ENCODE assay signal across 1 cellular context in the genomic region with DNA sequence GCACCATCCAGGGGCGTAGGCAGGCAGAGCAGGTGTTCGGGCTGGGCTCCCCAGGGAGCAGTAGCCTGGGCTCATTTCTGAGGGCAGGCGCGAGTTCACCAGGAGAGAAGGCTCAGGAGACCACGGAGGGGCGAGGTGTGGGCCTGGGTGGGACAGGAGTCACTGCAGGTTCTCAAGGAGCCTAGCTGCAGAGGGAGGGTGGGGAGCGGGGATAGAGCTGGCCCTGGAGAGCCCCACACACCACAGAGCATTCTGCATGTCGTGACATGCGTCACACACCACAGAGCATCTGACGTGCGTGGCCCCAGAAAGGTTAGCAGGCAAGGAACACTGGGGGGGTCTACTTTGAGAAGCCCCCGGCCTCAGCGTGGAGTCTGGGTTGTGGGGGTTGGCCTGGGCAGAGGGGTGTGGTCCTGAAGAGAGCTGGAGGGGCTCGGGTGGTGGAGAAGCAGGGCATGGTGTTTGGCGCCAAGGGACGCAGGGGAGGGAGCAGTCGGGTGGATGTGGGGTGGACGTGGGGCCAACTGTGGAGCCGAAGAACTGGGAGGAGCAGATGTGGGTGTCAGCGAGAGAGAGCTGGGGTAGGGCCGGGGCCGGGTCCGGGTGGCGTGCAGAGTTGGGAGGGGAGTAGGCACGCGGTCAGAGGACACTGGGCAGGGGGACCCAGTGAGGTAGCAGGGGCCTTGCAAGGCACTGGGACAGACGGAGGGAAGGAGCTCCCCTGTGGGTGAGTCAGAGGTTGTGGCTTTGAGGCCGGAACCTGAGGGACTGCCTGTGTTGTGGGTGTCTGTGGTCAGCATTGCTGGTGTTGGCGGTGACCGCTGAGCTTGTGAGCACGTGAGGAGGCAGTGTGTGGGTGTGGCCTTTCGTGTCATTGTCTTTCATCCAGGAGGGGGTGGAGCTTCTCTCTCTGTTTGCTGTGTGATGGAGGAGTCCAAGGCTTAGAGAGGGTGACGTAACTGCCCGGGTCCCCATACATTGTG.
TF ChIP-seq lines count a peak whose summit lies in the region.

No MANE protein-coding gene starts in this region.

TF ChIP-seq in K562, 482 proteins besides CTCF, POLR2A, EP300 and RAD21 (continued from another document and continues in another):
- no peak for TF ChIP-seq ZNF277 (CRISPR knock-in tag; IDR thresholded peaks at IDR 0.05; ENCODE audit: borderline replicate concordance)
- no peak for TF ChIP-seq KAT7 (CRISPR knock-in tag; IDR thresholded peaks at IDR 0.05; ENCODE audit: borderline replicate concordance)
- TF ChIP-seq TAL1 (IDR thresholded peaks at IDR 0.05): no peak
- 0 out of 2 replicates have a peak, but pooled peaks have one; percentile 29 for TF ChIP-seq SMARCA5 (IDR thresholded peaks at IDR 0.05)
- no peak for TF ChIP-seq RBM15 (IDR thresholded peaks at IDR 0.05; ENCODE audit: insufficient read depth, low read length)
- TF ChIP-seq ZNF224 (CRISPR knock-in tag; IDR thresholded peaks at IDR 0.05): no peak
- TF ChIP-seq, protein P1, sequence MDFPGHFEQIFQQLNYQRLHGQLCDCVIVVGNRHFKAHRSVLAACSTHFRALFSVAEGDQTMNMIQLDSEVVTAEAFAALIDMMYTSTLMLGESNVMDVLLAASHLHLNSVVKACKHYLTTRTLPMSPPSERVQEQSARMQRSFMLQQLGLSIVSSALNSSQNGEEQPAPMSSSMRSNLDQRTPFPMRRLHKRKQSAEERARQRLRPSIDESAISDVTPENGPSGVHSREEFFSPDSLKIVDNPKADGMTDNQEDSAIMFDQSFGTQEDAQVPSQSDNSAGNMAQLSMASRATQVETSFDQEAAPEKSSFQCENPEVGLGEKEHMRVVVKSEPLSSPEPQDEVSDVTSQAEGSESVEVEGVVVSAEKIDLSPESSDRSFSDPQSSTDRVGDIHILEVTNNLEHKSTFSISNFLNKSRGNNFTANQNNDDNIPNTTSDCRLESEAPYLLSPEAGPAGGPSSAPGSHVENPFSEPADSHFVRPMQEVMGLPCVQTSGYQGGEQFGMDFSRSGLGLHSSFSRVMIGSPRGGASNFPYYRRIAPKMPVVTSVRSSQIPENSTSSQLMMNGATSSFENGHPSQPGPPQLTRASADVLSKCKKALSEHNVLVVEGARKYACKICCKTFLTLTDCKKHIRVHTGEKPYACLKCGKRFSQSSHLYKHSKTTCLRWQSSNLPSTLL (IDR thresholded peaks at IDR 0.05): no peak
- TF ChIP-seq TCF15 (CRISPR knock-in tag; IDR thresholded peaks at IDR 0.05): no peak
- no peak for TF ChIP-seq NR2C2 (CRISPR knock-in tag; IDR thresholded peaks at IDR 0.05)
- TF ChIP-seq NR2C2 (tag; IDR thresholded peaks at IDR 0.05): no peak; the same call in 1 of the 2 replicates
- no peak for TF ChIP-seq CBX2 (IDR thresholded peaks at IDR 0.05; ENCODE audit: insufficient read depth, low read length, poor library complexity, severe bottlenecking)
- no peak for TF ChIP-seq TGIF2 (CRISPR knock-in tag; IDR thresholded peaks at IDR 0.05)
- TF ChIP-seq EP400 (IDR thresholded peaks at IDR 0.05): no peak
- no peak for TF ChIP-seq MCM5 (IDR thresholded peaks at IDR 0.05; ENCODE audit: low read depth)
- TF ChIP-seq ZNF584 (CRISPR knock-in tag; IDR thresholded peaks at IDR 0.05; ENCODE audit: low read depth): no peak
- TF ChIP-seq, protein P2, sequence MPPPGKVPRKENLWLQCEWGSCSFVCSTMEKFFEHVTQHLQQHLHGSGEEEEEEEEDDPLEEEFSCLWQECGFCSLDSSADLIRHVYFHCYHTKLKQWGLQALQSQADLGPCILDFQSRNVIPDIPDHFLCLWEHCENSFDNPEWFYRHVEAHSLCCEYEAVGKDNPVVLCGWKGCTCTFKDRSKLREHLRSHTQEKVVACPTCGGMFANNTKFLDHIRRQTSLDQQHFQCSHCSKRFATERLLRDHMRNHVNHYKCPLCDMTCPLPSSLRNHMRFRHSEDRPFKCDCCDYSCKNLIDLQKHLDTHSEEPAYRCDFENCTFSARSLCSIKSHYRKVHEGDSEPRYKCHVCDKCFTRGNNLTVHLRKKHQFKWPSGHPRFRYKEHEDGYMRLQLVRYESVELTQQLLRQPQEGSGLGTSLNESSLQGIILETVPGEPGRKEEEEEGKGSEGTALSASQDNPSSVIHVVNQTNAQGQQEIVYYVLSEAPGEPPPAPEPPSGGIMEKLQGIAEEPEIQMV (tag; conservative IDR thresholded peaks at IDR 0.05; ENCODE audit: low read depth): no peak
- TF ChIP-seq SREBF2 (CRISPR knock-in tag; IDR thresholded peaks at IDR 0.05): no peak
- TF ChIP-seq TFAM (CRISPR knock-in tag; conservative IDR thresholded peaks at IDR 0.05): no peak
- TF ChIP-seq HNRNPH1 (optimal IDR thresholded peaks at IDR 0.05; ENCODE audit: low read depth, low read length): no peak
- TF ChIP-seq CBFA2T2 (conservative IDR thresholded peaks at IDR 0.05): peak; percentile 21; the same call in 1 of the 2 replicates
- peak; percentile 84 for TF ChIP-seq JUN (IDR thresholded peaks at IDR 0.05; ENCODE audit: borderline replicate concordance, low read depth, low read length)
- 0 out of 2 replicates have a peak, but pooled peaks have one; percentile 20 for TF ChIP-seq JUN (CRISPR knock-in tag; IDR thresholded peaks at IDR 0.05; ENCODE audit: borderline replicate concordance)
- no peak for TF ChIP-seq CSDE1 (IDR thresholded peaks at IDR 0.05)
- TF ChIP-seq PHF20 (IDR thresholded peaks at IDR 0.05; ENCODE audit: partially characterized antibody): no peak
- TF ChIP-seq CBX1 (IDR thresholded peaks at IDR 0.05; ENCODE audit: low read depth): no peak
- TF ChIP-seq FOXP1 (CRISPR knock-in tag; IDR thresholded peaks at IDR 0.05): peak; percentile 75; the same call in 1 of the 2 replicates
- TF ChIP-seq ZNF780A (CRISPR knock-in tag; IDR thresholded peaks at IDR 0.05): no peak
- no peak for TF ChIP-seq HNRNPK (IDR thresholded peaks at IDR 0.05; ENCODE audit: low read depth, low read length, poor library complexity, severe bottlenecking)
- TF ChIP-seq U2AF1 (optimal IDR thresholded peaks at IDR 0.05; ENCODE audit: low read depth, low read length): no peak
- no peak for TF ChIP-seq SREBF1 (IDR thresholded peaks at IDR 0.05; ENCODE audit: borderline replicate concordance, low read depth, low read length)
- TF ChIP-seq KDM2B (CRISPR knock-in tag; IDR thresholded peaks at IDR 0.05): no peak
- no peak for TF ChIP-seq MYC (IDR thresholded peaks at IDR 0.05; ENCODE audit: low read depth, low read length)
- TF ChIP-seq MYC (CRISPR knock-in tag; IDR thresholded peaks at IDR 0.05; ENCODE audit: borderline replicate concordance, low read depth): 0 out of 2 replicates have a peak, but pooled peaks have one; percentile 24
- TF ChIP-seq STAT5B (CRISPR knock-in tag; IDR thresholded peaks at IDR 0.05): no peak
- TF ChIP-seq HDAC6 (IDR thresholded peaks at IDR 0.05; ENCODE audit: low read depth, low read length): no peak
- TF ChIP-seq HMGN3 (IDR thresholded peaks at IDR 0.05; ENCODE audit: borderline replicate concordance, extremely low read depth, insufficient read length, low read depth, low read length): no peak
- no peak for TF ChIP-seq ZNF586 (CRISPR knock-in tag; conservative IDR thresholded peaks at IDR 0.05)
- no peak for TF ChIP-seq HOXB6 (CRISPR knock-in tag; IDR thresholded peaks at IDR 0.05; ENCODE audit: borderline replicate concordance)
- no peak for TF ChIP-seq SNRNP70 (optimal IDR thresholded peaks at IDR 0.05; ENCODE audit: low read depth, low read length)
- TF ChIP-seq PPARD (CRISPR knock-in tag; IDR thresholded peaks at IDR 0.05): no peak
- peak; percentile 69 for TF ChIP-seq ARID1B (IDR thresholded peaks at IDR 0.05)
- no peak for TF ChIP-seq SMARCB1 (IDR thresholded peaks at IDR 0.05; ENCODE audit: insufficient read length, low read depth)
- TF ChIP-seq ZNF707 (CRISPR knock-in tag; conservative IDR thresholded peaks at IDR 0.05): no peak
- no peak for TF ChIP-seq NR2F6 (CRISPR knock-in tag; IDR thresholded peaks at IDR 0.05)
- peak; percentile 56; the same call in 1 of the 2 replicates for TF ChIP-seq RNF2 (IDR thresholded peaks at IDR 0.05)
- peak; percentile 84 for TF ChIP-seq RUNX1 (IDR thresholded peaks at IDR 0.05; ENCODE audit: low read depth)
- TF ChIP-seq ZNF408 (CRISPR knock-in tag; IDR thresholded peaks at IDR 0.05; ENCODE audit: low read depth): no peak
- TF ChIP-seq MAFF (IDR thresholded peaks at IDR 0.05; ENCODE audit: low read length): no peak
- TF ChIP-seq NR1H2 (CRISPR knock-in tag; IDR thresholded peaks at IDR 0.05): no peak
- no peak for TF ChIP-seq NFYB (IDR thresholded peaks at IDR 0.05; ENCODE audit: extremely low read depth, insufficient read length)
- TF ChIP-seq, protein P3, sequence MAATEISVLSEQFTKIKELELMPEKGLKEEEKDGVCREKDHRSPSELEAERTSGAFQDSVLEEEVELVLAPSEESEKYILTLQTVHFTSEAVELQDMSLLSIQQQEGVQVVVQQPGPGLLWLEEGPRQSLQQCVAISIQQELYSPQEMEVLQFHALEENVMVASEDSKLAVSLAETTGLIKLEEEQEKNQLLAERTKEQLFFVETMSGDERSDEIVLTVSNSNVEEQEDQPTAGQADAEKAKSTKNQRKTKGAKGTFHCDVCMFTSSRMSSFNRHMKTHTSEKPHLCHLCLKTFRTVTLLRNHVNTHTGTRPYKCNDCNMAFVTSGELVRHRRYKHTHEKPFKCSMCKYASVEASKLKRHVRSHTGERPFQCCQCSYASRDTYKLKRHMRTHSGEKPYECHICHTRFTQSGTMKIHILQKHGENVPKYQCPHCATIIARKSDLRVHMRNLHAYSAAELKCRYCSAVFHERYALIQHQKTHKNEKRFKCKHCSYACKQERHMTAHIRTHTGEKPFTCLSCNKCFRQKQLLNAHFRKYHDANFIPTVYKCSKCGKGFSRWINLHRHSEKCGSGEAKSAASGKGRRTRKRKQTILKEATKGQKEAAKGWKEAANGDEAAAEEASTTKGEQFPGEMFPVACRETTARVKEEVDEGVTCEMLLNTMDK (IDR thresholded peaks at IDR 0.05; ENCODE audit: borderline replicate concordance, insufficient read depth, low read depth, low read length, poor library complexity, severe bottlenecking): no peak
- TF ChIP-seq, protein P4, sequence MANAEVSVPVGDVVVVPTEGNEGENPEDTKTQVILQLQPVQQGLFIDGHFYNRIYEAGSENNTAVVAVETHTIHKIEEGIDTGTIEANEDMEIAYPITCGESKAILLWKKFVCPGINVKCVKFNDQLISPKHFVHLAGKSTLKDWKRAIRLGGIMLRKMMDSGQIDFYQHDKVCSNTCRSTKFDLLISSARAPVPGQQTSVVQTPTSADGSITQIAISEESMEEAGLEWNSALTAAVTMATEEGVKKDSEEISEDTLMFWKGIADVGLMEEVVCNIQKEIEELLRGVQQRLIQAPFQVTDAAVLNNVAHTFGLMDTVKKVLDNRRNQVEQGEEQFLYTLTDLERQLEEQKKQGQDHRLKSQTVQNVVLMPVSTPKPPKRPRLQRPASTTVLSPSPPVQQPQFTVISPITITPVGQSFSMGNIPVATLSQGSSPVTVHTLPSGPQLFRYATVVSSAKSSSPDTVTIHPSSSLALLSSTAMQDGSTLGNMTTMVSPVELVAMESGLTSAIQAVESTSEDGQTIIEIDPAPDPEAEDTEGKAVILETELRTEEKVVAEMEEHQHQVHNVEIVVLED (CRISPR knock-in tag; IDR thresholded peaks at IDR 0.05): no peak
- TF ChIP-seq ZNF436 (CRISPR knock-in tag; IDR thresholded peaks at IDR 0.05): no peak
- no peak for TF ChIP-seq PYGO2 (tag; IDR thresholded peaks at IDR 0.05)
- TF ChIP-seq, protein P5, sequence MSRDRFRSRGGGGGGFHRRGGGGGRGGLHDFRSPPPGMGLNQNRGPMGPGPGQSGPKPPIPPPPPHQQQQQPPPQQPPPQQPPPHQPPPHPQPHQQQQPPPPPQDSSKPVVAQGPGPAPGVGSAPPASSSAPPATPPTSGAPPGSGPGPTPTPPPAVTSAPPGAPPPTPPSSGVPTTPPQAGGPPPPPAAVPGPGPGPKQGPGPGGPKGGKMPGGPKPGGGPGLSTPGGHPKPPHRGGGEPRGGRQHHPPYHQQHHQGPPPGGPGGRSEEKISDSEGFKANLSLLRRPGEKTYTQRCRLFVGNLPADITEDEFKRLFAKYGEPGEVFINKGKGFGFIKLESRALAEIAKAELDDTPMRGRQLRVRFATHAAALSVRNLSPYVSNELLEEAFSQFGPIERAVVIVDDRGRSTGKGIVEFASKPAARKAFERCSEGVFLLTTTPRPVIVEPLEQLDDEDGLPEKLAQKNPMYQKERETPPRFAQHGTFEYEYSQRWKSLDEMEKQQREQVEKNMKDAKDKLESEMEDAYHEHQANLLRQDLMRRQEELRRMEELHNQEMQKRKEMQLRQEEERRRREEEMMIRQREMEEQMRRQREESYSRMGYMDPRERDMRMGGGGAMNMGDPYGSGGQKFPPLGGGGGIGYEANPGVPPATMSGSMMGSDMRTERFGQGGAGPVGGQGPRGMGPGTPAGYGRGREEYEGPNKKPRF (IDR thresholded peaks at IDR 0.05; ENCODE audit: low read depth, low read length): no peak
- TF ChIP-seq POLR2B (IDR thresholded peaks at IDR 0.05; ENCODE audit: low read depth, partially characterized antibody): peak; percentile 36
- TF ChIP-seq HDGF (IDR thresholded peaks at IDR 0.05): no peak
- TF ChIP-seq LARP7 (IDR thresholded peaks at IDR 0.05): no peak
- TF ChIP-seq NFIX (CRISPR knock-in tag; IDR thresholded peaks at IDR 0.05; ENCODE audit: low read depth): no peak
